1 cellular context compared by ENCODE assay signal in the genomic region with DNA sequence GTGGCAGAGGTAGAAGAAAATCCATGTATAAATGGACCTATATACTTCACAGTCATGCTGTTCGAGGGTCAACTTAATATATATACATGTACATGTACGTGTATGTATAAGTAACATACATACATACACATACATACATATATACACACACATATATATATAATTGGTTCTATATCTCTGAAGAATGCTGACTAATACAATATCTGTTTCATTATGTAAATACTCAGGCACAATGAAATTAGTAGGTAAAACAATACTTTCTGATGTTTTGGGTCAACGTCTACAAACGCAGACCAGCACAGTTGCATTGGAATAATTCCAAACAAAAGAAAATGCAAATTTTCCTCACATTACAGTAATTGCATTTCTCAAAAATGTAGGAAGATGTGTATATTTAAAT.
TF ChIP-seq lines count a peak whose summit lies in the region.

No MANE protein-coding gene starts in this region.

TF ChIP-seq in HepG2, 621 proteins besides CTCF, POLR2A, EP300 and RAD21 (continued from another document):
- TF ChIP-seq, protein P1, sequence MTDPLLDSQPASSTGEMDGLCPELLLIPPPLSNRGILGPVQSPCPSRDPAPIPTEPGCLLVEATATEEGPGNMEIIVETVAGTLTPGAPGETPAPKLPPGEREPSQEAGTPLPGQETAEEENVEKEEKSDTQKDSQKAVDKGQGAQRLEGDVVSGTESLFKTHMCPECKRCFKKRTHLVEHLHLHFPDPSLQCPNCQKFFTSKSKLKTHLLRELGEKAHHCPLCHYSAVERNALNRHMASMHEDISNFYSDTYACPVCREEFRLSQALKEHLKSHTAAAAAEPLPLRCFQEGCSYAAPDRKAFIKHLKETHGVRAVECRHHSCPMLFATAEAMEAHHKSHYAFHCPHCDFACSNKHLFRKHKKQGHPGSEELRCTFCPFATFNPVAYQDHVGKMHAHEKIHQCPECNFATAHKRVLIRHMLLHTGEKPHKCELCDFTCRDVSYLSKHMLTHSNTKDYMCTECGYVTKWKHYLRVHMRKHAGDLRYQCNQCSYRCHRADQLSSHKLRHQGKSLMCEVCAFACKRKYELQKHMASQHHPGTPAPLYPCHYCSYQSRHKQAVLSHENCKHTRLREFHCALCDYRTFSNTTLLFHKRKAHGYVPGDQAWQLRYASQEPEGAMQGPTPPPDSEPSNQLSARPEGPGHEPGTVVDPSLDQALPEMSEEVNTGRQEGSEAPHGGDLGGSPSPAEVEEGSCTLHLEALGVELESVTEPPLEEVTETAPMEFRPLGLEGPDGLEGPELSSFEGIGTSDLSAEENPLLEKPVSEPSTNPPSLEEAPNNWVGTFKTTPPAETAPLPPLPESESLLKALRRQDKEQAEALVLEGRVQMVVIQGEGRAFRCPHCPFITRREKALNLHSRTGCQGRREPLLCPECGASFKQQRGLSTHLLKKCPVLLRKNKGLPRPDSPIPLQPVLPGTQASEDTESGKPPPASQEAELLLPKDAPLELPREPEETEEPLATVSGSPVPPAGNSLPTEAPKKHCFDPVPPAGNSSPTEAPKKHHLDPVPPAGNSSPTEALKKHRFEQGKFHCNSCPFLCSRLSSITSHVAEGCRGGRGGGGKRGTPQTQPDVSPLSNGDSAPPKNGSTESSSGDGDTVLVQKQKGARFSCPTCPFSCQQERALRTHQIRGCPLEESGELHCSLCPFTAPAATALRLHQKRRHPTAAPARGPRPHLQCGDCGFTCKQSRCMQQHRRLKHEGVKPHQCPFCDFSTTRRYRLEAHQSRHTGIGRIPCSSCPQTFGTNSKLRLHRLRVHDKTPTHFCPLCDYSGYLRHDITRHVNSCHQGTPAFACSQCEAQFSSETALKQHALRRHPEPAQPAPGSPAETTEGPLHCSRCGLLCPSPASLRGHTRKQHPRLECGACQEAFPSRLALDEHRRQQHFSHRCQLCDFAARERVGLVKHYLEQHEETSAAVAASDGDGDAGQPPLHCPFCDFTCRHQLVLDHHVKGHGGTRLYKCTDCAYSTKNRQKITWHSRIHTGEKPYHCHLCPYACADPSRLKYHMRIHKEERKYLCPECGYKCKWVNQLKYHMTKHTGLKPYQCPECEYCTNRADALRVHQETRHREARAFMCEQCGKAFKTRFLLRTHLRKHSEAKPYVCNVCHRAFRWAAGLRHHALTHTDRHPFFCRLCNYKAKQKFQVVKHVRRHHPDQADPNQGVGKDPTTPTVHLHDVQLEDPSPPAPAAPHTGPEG (CRISPR knock-in tag; IDR thresholded peaks at IDR 0.05), result no peak
- peak; percentile 43; the same call in 1 of the 2 replicates for TF ChIP-seq MAFF (IDR thresholded peaks at IDR 0.05; ENCODE audit: low read depth, low read length)
